ENCODE assay signal across 1 cellular context in genomic region chr10:104650072-104650471, GRCh38.
TF ChIP-seq lines count a peak whose summit lies in the region.

No MANE protein-coding gene starts in this region.

TF ChIP-seq in GM23338, 12 proteins besides CTCF, POLR2A, EP300 and RAD21 (continued from another document):
- TF ChIP-seq, protein P1, sequence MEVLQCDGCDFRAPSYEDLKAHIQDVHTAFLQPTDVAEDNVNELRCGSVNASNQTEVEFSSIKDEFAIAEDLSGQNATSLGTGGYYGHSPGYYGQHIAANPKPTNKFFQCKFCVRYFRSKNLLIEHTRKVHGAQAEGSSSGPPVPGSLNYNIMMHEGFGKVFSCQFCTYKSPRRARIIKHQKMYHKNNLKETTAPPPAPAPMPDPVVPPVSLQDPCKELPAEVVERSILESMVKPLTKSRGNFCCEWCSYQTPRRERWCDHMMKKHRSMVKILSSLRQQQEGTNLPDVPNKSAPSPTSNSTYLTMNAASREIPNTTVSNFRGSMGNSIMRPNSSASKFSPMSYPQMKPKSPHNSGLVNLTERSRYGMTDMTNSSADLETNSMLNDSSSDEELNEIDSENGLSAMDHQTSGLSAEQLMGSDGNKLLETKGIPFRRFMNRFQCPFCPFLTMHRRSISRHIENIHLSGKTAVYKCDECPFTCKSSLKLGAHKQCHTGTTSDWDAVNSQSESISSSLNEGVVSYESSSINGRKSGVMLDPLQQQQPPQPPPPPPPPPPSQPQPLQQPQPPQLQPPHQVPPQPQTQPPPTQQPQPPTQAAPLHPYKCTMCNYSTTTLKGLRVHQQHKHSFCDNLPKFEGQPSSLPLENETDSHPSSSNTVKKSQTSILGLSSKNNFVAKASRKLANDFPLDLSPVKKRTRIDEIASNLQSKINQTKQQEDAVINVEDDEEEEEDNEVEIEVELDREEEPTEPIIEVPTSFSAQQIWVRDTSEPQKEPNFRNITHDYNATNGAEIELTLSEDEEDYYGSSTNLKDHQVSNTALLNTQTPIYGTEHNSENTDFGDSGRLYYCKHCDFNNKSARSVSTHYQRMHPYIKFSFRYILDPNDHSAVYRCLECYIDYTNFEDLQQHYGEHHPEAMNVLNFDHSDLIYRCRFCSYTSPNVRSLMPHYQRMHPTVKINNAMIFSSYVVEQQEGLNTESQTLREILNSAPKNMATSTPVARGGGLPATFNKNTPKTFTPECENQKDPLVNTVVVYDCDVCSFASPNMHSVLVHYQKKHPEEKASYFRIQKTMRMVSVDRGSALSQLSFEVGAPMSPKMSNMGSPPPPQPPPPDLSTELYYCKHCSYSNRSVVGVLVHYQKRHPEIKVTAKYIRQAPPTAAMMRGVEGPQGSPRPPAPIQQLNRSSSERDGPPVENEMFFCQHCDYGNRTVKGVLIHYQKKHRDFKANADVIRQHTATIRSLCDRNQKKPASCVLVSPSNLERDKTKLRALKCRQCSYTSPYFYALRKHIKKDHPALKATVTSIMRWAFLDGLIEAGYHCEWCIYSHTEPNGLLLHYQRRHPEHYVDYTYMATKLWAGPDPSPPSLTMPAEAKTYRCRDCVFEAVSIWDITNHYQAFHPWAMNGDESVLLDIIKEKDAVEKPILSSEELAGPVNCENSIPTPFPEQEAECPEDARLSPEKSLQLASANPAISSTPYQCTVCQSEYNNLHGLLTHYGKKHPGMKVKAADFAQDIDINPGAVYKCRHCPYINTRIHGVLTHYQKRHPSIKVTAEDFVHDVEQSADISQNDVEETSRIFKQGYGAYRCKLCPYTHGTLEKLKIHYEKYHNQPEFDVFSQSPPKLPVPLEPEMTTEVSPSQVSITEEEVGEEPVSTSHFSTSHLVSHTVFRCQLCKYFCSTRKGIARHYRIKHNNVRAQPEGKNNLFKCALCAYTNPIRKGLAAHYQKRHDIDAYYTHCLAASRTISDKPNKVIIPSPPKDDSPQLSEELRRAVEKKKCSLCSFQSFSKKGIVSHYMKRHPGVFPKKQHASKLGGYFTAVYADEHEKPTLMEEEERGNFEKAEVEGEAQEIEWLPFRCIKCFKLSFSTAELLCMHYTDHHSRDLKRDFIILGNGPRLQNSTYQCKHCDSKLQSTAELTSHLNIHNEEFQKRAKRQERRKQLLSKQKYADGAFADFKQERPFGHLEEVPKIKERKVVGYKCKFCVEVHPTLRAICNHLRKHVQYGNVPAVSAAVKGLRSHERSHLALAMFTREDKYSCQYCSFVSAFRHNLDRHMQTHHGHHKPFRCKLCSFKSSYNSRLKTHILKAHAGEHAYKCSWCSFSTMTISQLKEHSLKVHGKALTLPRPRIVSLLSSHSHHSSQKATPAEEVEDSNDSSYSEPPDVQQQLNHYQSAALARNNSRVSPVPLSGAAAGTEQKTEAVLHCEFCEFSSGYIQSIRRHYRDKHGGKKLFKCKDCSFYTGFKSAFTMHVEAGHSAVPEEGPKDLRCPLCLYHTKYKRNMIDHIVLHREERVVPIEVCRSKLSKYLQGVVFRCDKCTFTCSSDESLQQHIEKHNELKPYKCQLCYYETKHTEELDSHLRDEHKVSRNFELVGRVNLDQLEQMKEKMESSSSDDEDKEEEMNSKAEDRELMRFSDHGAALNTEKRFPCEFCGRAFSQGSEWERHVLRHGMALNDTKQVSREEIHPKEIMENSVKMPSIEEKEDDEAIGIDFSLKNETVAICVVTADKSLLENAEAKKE (CRISPR knock-in tag; IDR thresholded peaks at IDR 0.05) = no peak
- no peak for TF ChIP-seq STAT1 (IDR thresholded peaks at IDR 0.05; ENCODE audit: unreplicated experiment)
